ENCODE assay signal across 19 cellular contexts in the genomic region with DNA sequence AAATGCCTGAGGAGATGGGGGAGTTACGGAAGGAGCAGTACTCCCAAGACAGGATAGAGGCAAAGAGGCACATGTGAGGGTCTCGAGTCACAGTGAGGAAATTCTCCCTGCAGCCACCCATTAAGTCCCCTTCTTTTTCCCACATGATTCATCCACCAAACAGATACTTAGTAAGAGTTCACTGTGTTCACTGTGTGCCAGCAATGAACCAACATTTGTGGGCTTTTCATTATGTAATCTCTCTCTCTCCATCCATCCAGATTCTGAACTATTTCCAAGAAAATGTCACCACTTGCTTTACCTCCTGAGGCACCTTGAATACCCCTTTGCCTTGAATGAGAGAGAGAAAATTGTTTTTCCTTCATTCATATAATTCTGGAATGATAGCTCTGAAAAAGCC. TPM values are rescaled to one million over a fixed set of nuclear protein-coding genes. Genes with fewer than 3 reads are reported as not detected.
DNase-seq lines count a peak whose midpoint lies in the region; ATAC-seq and TF ChIP-seq lines count a peak whose summit lies in the region.
"Had no signal": no experiment of that assay in that cellular context is flagged by ENCODE, and none has a peak within 500 bp of the region (broad histone marks: within the 10 kb centered on the region; RNA-seq: fewer than 3 reads in every experiment).

No MANE protein-coding gene starts in this region.

- peaks cover 28% of the 10 kb centered on the region for H3K4me1 Mint-ChIP-seq in neural crest cell
- H3K4me1 Mint-ChIP-seq in activated CD4-positive, alpha-beta T cell treated with anti-CD3 and anti-CD28 coated beads for 36 hours, result no peaks in the 10 kb centered on the region
- peaks cover 21% of the 10 kb centered on the region for H3K4me1 Mint-ChIP-seq in chondrocyte (ENCODE audit: low read depth)
- H3K4me1 Mint-ChIP-seq: central memory CD8-positive, alpha-beta T cell had no signal

- H3K27ac Mint-ChIP-seq in neural crest cell (ENCODE audit: unreplicated experiment) (peak overlapping the region; percentile 13), chondrocyte (ENCODE audit: unreplicated experiment) (no peak overlapping the region)
- no peak overlapping the region for H3K27ac Mint-ChIP-seq in activated CD4-positive, alpha-beta T cell treated with anti-CD3 and anti-CD28 coated beads for 36 hours
- H3K27ac Mint-ChIP-seq: activated T-cell treated with anti-CD3 and anti-CD28 coated beads, Interleukin-2, amount 50 U/mL, for 72 hours had no signal

- CTCF ChIA-PET in activated CD4-positive, alpha-beta T cell treated with anti-CD3 and anti-CD28 coated beads for 36 hours (lab: Charles Lee), result no interaction called here

- no peak overlapping the region for H3K4me3 ChIP-seq in AG09309 (ENCODE audit: control insufficient read depth, low read depth, low read length)
- H3K4me3 ChIP-seq: SJSA1, skin epidermis had no signal

- intact Hi-C loops in activated CD4-positive, alpha-beta T cell treated with anti-CD3 and anti-CD28 coated beads for 36 hours (cut with DNase I, micrococcal nuclease), result no loop called here

- H3K4me3 Mint-ChIP-seq in neural crest cell (no peak overlapping the region), chondrocyte (ENCODE audit: unreplicated experiment) (no peak overlapping the region)
- H3K4me3 Mint-ChIP-seq in activated CD4-positive, alpha-beta T cell treated with anti-CD3 and anti-CD28 coated beads for 36 hours, result no peak overlapping the region
- H3K4me3 Mint-ChIP-seq: activated T-cell treated with anti-CD3 and anti-CD28 coated beads, Interleukin-2, amount 50 U/mL, for 72 hours; central memory CD8-positive, alpha-beta T cell; immature natural killer cell had no signal

- no peaks in the 10 kb centered on the region for H3K27me3 Mint-ChIP-seq in neural crest cell (ENCODE audit: low read depth)
- H3K27me3 Mint-ChIP-seq in activated CD4-positive, alpha-beta T cell treated with anti-CD3 and anti-CD28 coated beads for 36 hours, result peaks cover 2% of the 10 kb centered on the region
- H3K27me3 Mint-ChIP-seq in chondrocyte (ENCODE audit: low read depth), result no peaks in the 10 kb centered on the region
- H3K27me3 Mint-ChIP-seq: central memory CD8-positive, alpha-beta T cell had no signal

- POLR2A ChIA-PET in activated CD4-positive, alpha-beta T cell treated with anti-CD3 and anti-CD28 coated beads for 36 hours (lab: Charles Lee), result no interaction called here

- no peak for ATAC-seq in GM18502 (IDR thresholded peaks at IDR 0.05; ENCODE audit: poor library complexity, unreplicated experiment)
- ATAC-seq in activated CD4-positive, alpha-beta T cell treated with anti-CD3 and anti-CD28 coated beads for 36 hours, result no peak
- ATAC-seq: activated T-cell treated with anti-CD3 and anti-CD28 coated beads, Interleukin-2, amount 50 U/mL, for 72 hours had no signal

- TF ChIP-seq CTCF in AG09309 (IDR thresholded peaks at IDR 0.05; ENCODE audit: control insufficient read depth, insufficient read depth, low read depth, low read length, missing control alignments) (no peak), neural crest cell (conservative IDR thresholded peaks at IDR 0.05) (no peak), chondrocyte (IDR thresholded peaks at IDR 0.05) (no peak)

- H3K36me3 Mint-ChIP-seq in neural crest cell (ENCODE audit: low read depth) (no peaks in the 10 kb centered on the region), chondrocyte (ENCODE audit: low read depth) (no peaks in the 10 kb centered on the region)
- no peaks in the 10 kb centered on the region for H3K36me3 Mint-ChIP-seq in activated CD4-positive, alpha-beta T cell treated with anti-CD3 and anti-CD28 coated beads for 36 hours (ENCODE audit: low read depth)

- DNase-seq in AG09309 (ENCODE audit: low read depth) (peak; percentile 16), NCI-H226 (peak; percentile 88), epithelial cell of prostate (ENCODE audit: low read depth, low spot score) (no peak), neural crest cell (ENCODE audit: low read depth, low spot score) (no peak), HPDE6-E6E7 (ENCODE audit: extremely low spot score) (no peak), chondrocyte (ENCODE audit: low spot score) (no peak)
- DNase-seq in activated CD4-positive, alpha-beta T cell treated with anti-CD3 and anti-CD28 coated beads for 36 hours, result no peak
- DNase-seq: activated CD4-positive, alpha-beta T cell treated with anti-CD3 and anti-CD28 coated beads, Interleukin-2, amount 50 U/mL, for 48 hours; activated T-cell treated with anti-CD3 and anti-CD28 coated beads, Interleukin-2, amount 50 U/mL, for 72 hours; immature natural killer cell; KBM-7; midbrain; NCI-H1436 treated with DMSO at 0.1 percent for 48 hours; NCI-H446 treated with DMSO at 0.1 percent for 48 hours; occipital lobe had no signal

- peak overlapping the region; percentile 75 for H3K27ac ChIP-seq in epithelial cell of prostate
- H3K27ac ChIP-seq: SJSA1 had no signal

- H3K9me3 Mint-ChIP-seq in neural crest cell (no peaks in the 10 kb centered on the region), chondrocyte (ENCODE audit: low read depth) (no peaks in the 10 kb centered on the region)
- no peaks in the 10 kb centered on the region for H3K9me3 Mint-ChIP-seq in activated CD4-positive, alpha-beta T cell treated with anti-CD3 and anti-CD28 coated beads for 36 hours (ENCODE audit: low read depth)
- H3K9me3 Mint-ChIP-seq: activated T-cell treated with anti-CD3 and anti-CD28 coated beads, Interleukin-2, amount 50 U/mL, for 72 hours; central memory CD8-positive, alpha-beta T cell; immature natural killer cell had no signal

RNA-seq across cellular contexts. Expression of a gene that starts 24.6 kb away (rescaled TPM):
- total RNA-seq in neural crest cell, result 37.2 and 39.1 TPM in 2 replicates
- 10 to 100 TPM; 20.6 to 25.1 TPM for total RNA-seq in activated CD4-positive, alpha-beta T cell treated with anti-CD3 and anti-CD28 coated beads for 36 hours
- 46.3 to 50.7 TPM (median 49.0 TPM) in 3 replicates for total RNA-seq in chondrocyte

RNA-seq across cellular contexts. Expression of a gene that starts 44.1 kb away (rescaled TPM):
- total RNA-seq in neural crest cell (39.0 and 44.0 TPM in 2 replicates), chondrocyte (67.2 to 71.6 TPM (median 70.7 TPM) in 3 replicates)
- total RNA-seq in activated CD4-positive, alpha-beta T cell treated with anti-CD3 and anti-CD28 coated beads for 36 hours, result 10 to 100 TPM; 30.7 to 32.1 TPM

Comparison
In these comparisons a context has a peak if more than half of its experiments do, and no peak if none do; other contexts are left out.
1. DNase-seq: peak in AG09309 (single experiment) and NCI-H226 (single experiment); none in epithelial cell of prostate (single experiment), neural crest cell (single experiment), HPDE6-E6E7 (single experiment), activated CD4-positive, alpha-beta T cell treated with anti-CD3 and anti-CD28 coated beads for 36 hours (single experiment) and chondrocyte (single experiment).